Comparison of ENCODE assay signal across 18 cellular contexts in genomic region chr7:148625342-148625741, GRCh38. TPM values are rescaled to one million over a fixed set of nuclear protein-coding genes. Genes with fewer than 3 reads are reported as not detected.
DNase-seq lines count a peak whose midpoint lies in the region; ATAC-seq and TF ChIP-seq lines count a peak whose summit lies in the region.
"Had no signal": no experiment of that assay in that cellular context is flagged by ENCODE, and none has a peak within 500 bp of the region (broad histone marks: within the 10 kb centered on the region; RNA-seq: fewer than 3 reads in every experiment).

No MANE protein-coding gene starts in this region.

- intact Hi-C loops in natural killer cell (cut with micrococcal nuclease): loop anchor here (10.0 kb wide), 1 partner anchor 69 kb away; the partner anchor contains the start of gene CUL1

- H3K27ac Mint-ChIP-seq in brain: peak overlapping the region in 4 of 5 experiments; percentile 9 to 84 (median 51)
- no peak overlapping the region for H3K27ac Mint-ChIP-seq in activated CD4-positive, alpha-beta memory T cell treated with anti-CD3 and anti-CD28 coated beads, Interleukin-2, amount 10 ng/mL, durations not matched to agents 7 days and 5 days
- no peak overlapping the region for H3K27ac Mint-ChIP-seq in natural killer cell

- DNase-seq in NCI-H2171 treated with DMSO at 0.1 percent for 48 hours (lab: John Stamatoyannopoulos, UW) (peak; percentile 33), NCI-H2171 (lab: John Stamatoyannopoulos, UW) (no peak), NCI-H524 (lab: John Stamatoyannopoulos, UW) (peak; percentile 21 to 62), hepatic stellate cell (ENCODE audit: low spot score) (no peak), natural killer cell (no peak)
- DNase-seq in activated CD4-positive, alpha-beta memory T cell treated with anti-CD3 and anti-CD28 coated beads, Interleukin-2, amount 10 ng/mL, durations not matched to agents 7 days and 5 days: no peak
- DNase-seq: GF-D8, H7, Karpas-422, MG63, NCI-H1092 treated with DMSO at 0.1 percent for 48 hours, NCI-H510A treated with DMSO at 0.1 percent for 48 hours, Right ventricle myocardium superior had no signal

- H3K9me3 Mint-ChIP-seq in brain: peaks cover 0 to 5% (median 0%) of the 10 kb centered on the region in 5 experiments
- no peaks in the 10 kb centered on the region for H3K9me3 Mint-ChIP-seq in activated CD4-positive, alpha-beta memory T cell treated with anti-CD3 and anti-CD28 coated beads, Interleukin-2, amount 10 ng/mL, durations not matched to agents 7 days and 5 days
- no peaks in the 10 kb centered on the region for H3K9me3 Mint-ChIP-seq in natural killer cell

- H3K36me3 ChIP-seq in skeletal muscle tissue (ENCODE audit: control insufficient read depth in 3 of 3, insufficient read depth in 3 of 3, low read length in 3 of 3): no peaks in the 10 kb centered on the region
- H3K36me3 ChIP-seq: BLaER1, MG63 had no signal

- no peaks in the 10 kb centered on the region for H3K9me3 ChIP-seq in skeletal muscle tissue (ENCODE audit: control insufficient read depth in 3 of 3, low read length in 3 of 3)
- H3K9me3 ChIP-seq: BLaER1, MG63 had no signal

- H3K4me3 Mint-ChIP-seq in brain: peak overlapping the region in 1 of 5 experiments; percentile 5
- no peak overlapping the region for H3K4me3 Mint-ChIP-seq in activated CD4-positive, alpha-beta memory T cell treated with anti-CD3 and anti-CD28 coated beads, Interleukin-2, amount 10 ng/mL, durations not matched to agents 7 days and 5 days
- H3K4me3 Mint-ChIP-seq in natural killer cell: no peak overlapping the region

- no peaks in the 10 kb centered on the region for H3K27me3 ChIP-seq in skeletal muscle tissue (ENCODE audit: control insufficient read depth in 3 of 3, insufficient read depth in 3 of 3, low read length in 3 of 3)
- H3K27me3 ChIP-seq: BLaER1, MG63 had no signal

- H3K4me1 Mint-ChIP-seq in brain: peaks cover 30% of the 10 kb centered on the region
- peaks cover 39% of the 10 kb centered on the region for H3K4me1 Mint-ChIP-seq in activated CD4-positive, alpha-beta memory T cell treated with anti-CD3 and anti-CD28 coated beads, Interleukin-2, amount 10 ng/mL, durations not matched to agents 7 days and 5 days
- peaks cover 21 to 34% of the 10 kb centered on the region in 2 donors for H3K4me1 Mint-ChIP-seq in natural killer cell

- CTCF ChIA-PET in activated CD4-positive, alpha-beta memory T cell treated with anti-CD3 and anti-CD28 coated beads, Interleukin-2, amount 10 ng/mL, durations not matched to agents 7 days and 5 days (lab: Charles Lee): interaction anchor here (1.0 to 1.8 kb wide), 2 partner anchors 50 to 440 kb away, joined by 5 to 12 read pairs; no protein-coding TSS in a partner anchor

- H3K36me3 Mint-ChIP-seq in brain (no peaks in the 10 kb centered on the region), natural killer cell (no peaks in the 10 kb centered on the region)
- H3K36me3 Mint-ChIP-seq in activated CD4-positive, alpha-beta memory T cell treated with anti-CD3 and anti-CD28 coated beads, Interleukin-2, amount 10 ng/mL, durations not matched to agents 7 days and 5 days (ENCODE audit: low read depth): no peaks in the 10 kb centered on the region

- POLR2A ChIA-PET in activated CD4-positive, alpha-beta memory T cell treated with anti-CD3 and anti-CD28 coated beads, Interleukin-2, amount 10 ng/mL, durations not matched to agents 7 days and 5 days (lab: Charles Lee): no interaction called here

- H3K9ac ChIP-seq in skeletal muscle tissue (ENCODE audit: low read depth in 1 of 3, low read length in 3 of 3): peak overlapping the region in 1 of 3 donors; percentile 73
- H3K9ac ChIP-seq: BLaER1 had no signal

- H3K4me3 ChIP-seq in skeletal muscle tissue (ENCODE audit: low read length in 3 of 3): peak overlapping the region in 2 of 3 donors; percentile 67 to 72
- H3K4me3 ChIP-seq: BLaER1, MG63 had no signal

- peaks cover 4% of the 10 kb centered on the region for H3K27me3 Mint-ChIP-seq in brain
- peaks cover 35% of the 10 kb centered on the region for H3K27me3 Mint-ChIP-seq in activated CD4-positive, alpha-beta memory T cell treated with anti-CD3 and anti-CD28 coated beads, Interleukin-2, amount 10 ng/mL, durations not matched to agents 7 days and 5 days
- H3K27me3 Mint-ChIP-seq in natural killer cell (ENCODE audit: low read depth in 2 of 2): peaks cover 46 to 50% of the 10 kb centered on the region in 2 donors

- TF ChIP-seq CTCF in brain (conservative IDR thresholded peaks at IDR 0.05) (no peak), natural killer cell (IDR thresholded peaks at IDR 0.05) (no peak)

- H3K4me1 ChIP-seq in skeletal muscle tissue (ENCODE audit: control insufficient read depth in 3 of 3, insufficient read depth in 3 of 3, low read length in 3 of 3): peaks cover 9 to 13% (median 11%) of the 10 kb centered on the region in 3 donors

- peak overlapping the region; percentile 57 for H3K27ac ChIP-seq in skeletal muscle tissue (ENCODE audit: low read depth, low read length)
- H3K27ac ChIP-seq: BLaER1 had no signal

- no peak for ATAC-seq in natural killer cell

RNA-seq across cellular contexts. Expression of gene C7orf33, which starts 34.8 kb away (rescaled TPM):
- polyA plus RNA-seq in brain (ENCODE audit: insufficient read depth, low read depth, low replicate concordance): not detected
- not detected for total RNA-seq in skeletal muscle tissue
- total RNA-seq in activated CD4-positive, alpha-beta memory T cell treated with anti-CD3 and anti-CD28 coated beads, Interleukin-2, amount 10 ng/mL, durations not matched to agents 7 days and 5 days: not detected
- not detected for total RNA-seq in natural killer cell
- total RNA-seq: A172, Daoy, H7, Right ventricle myocardium superior had no signal

Comparison
In these comparisons a context has a peak if more than half of its experiments do, and no peak if none do; other contexts are left out.
1. DNase-seq: peak in NCI-H2171 treated with DMSO at 0.1 percent for 48 hours (single experiment) and NCI-H524 (2 of 2); none in NCI-H2171 (single experiment), hepatic stellate cell (single experiment), activated CD4-positive, alpha-beta memory T cell treated with anti-CD3 and anti-CD28 coated beads, Interleukin-2, amount 10 ng/mL, durations not matched to agents 7 days and 5 days (single experiment) and natural killer cell (single experiment).
2. H3K27ac Mint-ChIP-seq: peak in brain (4 of 5); none in activated CD4-positive, alpha-beta memory T cell treated with anti-CD3 and anti-CD28 coated beads, Interleukin-2, amount 10 ng/mL, durations not matched to agents 7 days and 5 days (single experiment) and natural killer cell (0 of 2).